2 cellular contexts compared by ENCODE assay signal in the genomic region with DNA sequence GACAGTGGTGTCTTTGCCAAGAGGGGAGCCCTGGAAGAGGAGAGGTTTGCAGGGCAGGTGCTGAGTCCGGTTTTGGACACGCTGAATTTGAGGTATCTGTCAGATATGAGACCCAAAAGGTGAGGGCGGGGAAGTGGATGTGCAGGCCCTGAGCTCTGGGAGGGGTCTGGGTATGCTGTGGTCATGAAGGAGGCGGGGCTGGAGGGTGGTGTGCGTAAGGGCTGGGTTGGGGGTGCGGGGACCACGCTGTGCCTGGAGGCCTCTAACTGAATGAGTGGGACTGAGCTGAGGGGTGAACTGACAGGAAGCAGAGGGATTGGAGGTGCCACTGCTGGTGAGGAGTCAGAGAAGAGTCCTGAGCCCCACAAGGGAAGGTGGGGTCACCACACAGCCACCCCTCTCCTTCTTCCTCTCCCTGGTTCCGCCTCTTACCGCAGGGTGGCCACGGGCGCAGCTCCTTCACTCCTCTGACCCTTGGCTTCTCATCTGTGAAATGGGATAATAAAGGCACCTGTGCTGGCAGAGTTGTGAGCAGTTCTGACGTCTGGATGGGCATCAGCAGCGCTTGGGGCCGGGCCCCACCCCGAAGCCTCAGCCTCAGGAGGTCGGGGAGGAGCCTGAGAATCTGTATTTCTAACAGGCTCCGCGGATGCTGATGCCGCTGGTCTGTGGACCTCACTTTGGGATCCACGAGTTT.
TF ChIP-seq lines count a peak whose summit lies in the region.

No MANE protein-coding gene starts in this region.

TF ChIP-seq in H1, 55 proteins besides CTCF, POLR2A, EP300 and RAD21:
- 0 out of 2 replicates have a peak, but pooled peaks have one; percentile 28 for TF ChIP-seq KDM1A (IDR thresholded peaks at IDR 0.05; ENCODE audit: borderline replicate concordance, low read length)
- TF ChIP-seq RXRA (IDR thresholded peaks at IDR 0.05; ENCODE audit: insufficient read depth, low read depth, low read length), result no peak

TF ChIP-seq in SK-N-SH treated with all-trans-retinoic acid at 6 μM for 48 hours, 23 proteins besides CTCF, POLR2A, EP300 and RAD21:
- TF ChIP-seq SNAI2 (CRISPR knock-in tag; IDR thresholded peaks at IDR 0.05) (no peak), OSR1 (CRISPR knock-in tag; IDR thresholded peaks at IDR 0.05) (no peak), TCF4 (CRISPR knock-in tag; IDR thresholded peaks at IDR 0.05; ENCODE audit: borderline replicate concordance) (no peak), GLIS3 (CRISPR knock-in tag; IDR thresholded peaks at IDR 0.05) (no peak), PPARA (CRISPR knock-in tag; IDR thresholded peaks at IDR 0.05; ENCODE audit: borderline replicate concordance) (no peak), ZNF70 (CRISPR knock-in tag; IDR thresholded peaks at IDR 0.05) (no peak), ZC3H10 (CRISPR knock-in tag; IDR thresholded peaks at IDR 0.05) (no peak), CSDC2 (CRISPR knock-in tag; IDR thresholded peaks at IDR 0.05) (no peak), ZFP30 (CRISPR knock-in tag; IDR thresholded peaks at IDR 0.05) (no peak), ISL1 (CRISPR knock-in tag; IDR thresholded peaks at IDR 0.05) (no peak), ZNF565 (CRISPR knock-in tag; conservative IDR thresholded peaks at IDR 0.05; ENCODE audit: low read depth) (no peak), TOX (CRISPR knock-in tag; IDR thresholded peaks at IDR 0.05; ENCODE audit: borderline replicate concordance) (no peak)
- TF ChIP-seq, protein P1, sequence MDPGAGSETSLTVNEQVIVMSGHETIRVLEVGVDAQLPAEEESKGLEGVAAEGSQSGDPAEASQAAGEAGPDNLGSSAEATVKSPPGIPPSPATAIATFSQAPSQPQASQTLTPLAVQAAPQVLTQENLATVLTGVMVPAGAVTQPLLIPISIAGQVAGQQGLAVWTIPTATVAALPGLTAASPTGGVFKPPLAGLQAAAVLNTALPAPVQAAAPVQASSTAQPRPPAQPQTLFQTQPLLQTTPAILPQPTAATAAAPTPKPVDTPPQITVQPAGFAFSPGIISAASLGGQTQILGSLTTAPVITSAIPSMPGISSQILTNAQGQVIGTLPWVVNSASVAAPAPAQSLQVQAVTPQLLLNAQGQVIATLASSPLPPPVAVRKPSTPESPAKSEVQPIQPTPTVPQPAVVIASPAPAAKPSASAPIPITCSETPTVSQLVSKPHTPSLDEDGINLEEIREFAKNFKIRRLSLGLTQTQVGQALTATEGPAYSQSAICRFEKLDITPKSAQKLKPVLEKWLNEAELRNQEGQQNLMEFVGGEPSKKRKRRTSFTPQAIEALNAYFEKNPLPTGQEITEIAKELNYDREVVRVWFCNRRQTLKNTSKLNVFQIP (CRISPR knock-in tag; IDR thresholded peaks at IDR 0.05; ENCODE audit: borderline replicate concordance, low read depth), result no peak
- TF ChIP-seq, protein P2, sequence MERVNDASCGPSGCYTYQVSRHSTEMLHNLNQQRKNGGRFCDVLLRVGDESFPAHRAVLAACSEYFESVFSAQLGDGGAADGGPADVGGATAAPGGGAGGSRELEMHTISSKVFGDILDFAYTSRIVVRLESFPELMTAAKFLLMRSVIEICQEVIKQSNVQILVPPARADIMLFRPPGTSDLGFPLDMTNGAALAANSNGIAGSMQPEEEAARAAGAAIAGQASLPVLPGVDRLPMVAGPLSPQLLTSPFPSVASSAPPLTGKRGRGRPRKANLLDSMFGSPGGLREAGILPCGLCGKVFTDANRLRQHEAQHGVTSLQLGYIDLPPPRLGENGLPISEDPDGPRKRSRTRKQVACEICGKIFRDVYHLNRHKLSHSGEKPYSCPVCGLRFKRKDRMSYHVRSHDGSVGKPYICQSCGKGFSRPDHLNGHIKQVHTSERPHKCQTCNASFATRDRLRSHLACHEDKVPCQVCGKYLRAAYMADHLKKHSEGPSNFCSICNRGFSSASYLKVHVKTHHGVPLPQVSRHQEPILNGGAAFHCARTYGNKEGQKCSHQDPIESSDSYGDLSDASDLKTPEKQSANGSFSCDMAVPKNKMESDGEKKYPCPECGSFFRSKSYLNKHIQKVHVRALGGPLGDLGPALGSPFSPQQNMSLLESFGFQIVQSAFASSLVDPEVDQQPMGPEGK (CRISPR knock-in tag; IDR thresholded peaks at IDR 0.05; ENCODE audit: borderline replicate concordance), result no peak
